1 cellular context compared by ENCODE assay signal in genomic region chr1:17494114-17494729, GRCh38.
TF ChIP-seq lines count a peak whose summit lies in the region.

No MANE protein-coding gene starts in this region.

TF ChIP-seq in HEK293, 187 proteins besides CTCF, POLR2A, EP300 and RAD21 (continued from another document and continues in another):
- TF ChIP-seq ZNF148 (tag by site-specific recombination; IDR thresholded peaks at IDR 0.05; ENCODE audit: borderline replicate concordance) (no peak), ZNF692 (tag by site-specific recombination; IDR thresholded peaks at IDR 0.05) (peak; percentile 99), MYNN (tag by site-specific recombination; IDR thresholded peaks at IDR 0.05; ENCODE audit: borderline replicate concordance) (no peak), ZNF626 (tag by site-specific recombination; IDR thresholded peaks at IDR 0.05) (no peak), KLF7 (tag by site-specific recombination; IDR thresholded peaks at IDR 0.05; ENCODE audit: borderline replicate concordance) (no peak), ZSCAN23 (tag by site-specific recombination; IDR thresholded peaks at IDR 0.05) (no peak), ZEB2 (tag by site-specific recombination; IDR thresholded peaks at IDR 0.05) (peak; percentile 38; the same call in 1 of the 2 replicates), ZNF561 (tag by site-specific recombination; IDR thresholded peaks at IDR 0.05; ENCODE audit: borderline replicate concordance) (0 out of 2 replicates have a peak, but pooled peaks have one; percentile 31), PRDM10 (tag by site-specific recombination; IDR thresholded peaks at IDR 0.05) (0 out of 2 replicates have a peak, but pooled peaks have one; percentile 18), GLIS2 (tag by site-specific recombination; IDR thresholded peaks at IDR 0.05) (peak; percentile 55), ZNF76 (tag by site-specific recombination; IDR thresholded peaks at IDR 0.05; ENCODE audit: borderline replicate concordance, low read depth) (no peak), ZNF23 (tag by site-specific recombination; IDR thresholded peaks at IDR 0.05; ENCODE audit: borderline replicate concordance) (no peak), ZNF792 (tag by site-specific recombination; IDR thresholded peaks at IDR 0.05) (no peak), TCF7L2 (IDR thresholded peaks at IDR 0.05; ENCODE audit: borderline replicate concordance, low read depth, low read length) (no peak), ZSCAN16 (tag by site-specific recombination; IDR thresholded peaks at IDR 0.05) (no peak), ZBTB10 (tag by site-specific recombination; IDR thresholded peaks at IDR 0.05) (no peak), ZNF26 (tag by site-specific recombination; IDR thresholded peaks at IDR 0.05) (no peak), ZNF416 (tag by site-specific recombination; IDR thresholded peaks at IDR 0.05) (no peak), ZNF10 (tag by site-specific recombination; IDR thresholded peaks at IDR 0.05) (no peak), ZNF404 (tag by site-specific recombination; IDR thresholded peaks at IDR 0.05) (no peak), ZNF600 (tag by site-specific recombination; IDR thresholded peaks at IDR 0.05) (no peak), ZNF239 (tag by site-specific recombination; IDR thresholded peaks at IDR 0.05) (no peak), ZNF48 (tag by site-specific recombination; IDR thresholded peaks at IDR 0.05) (no peak), ZNF132 (tag by site-specific recombination; IDR thresholded peaks at IDR 0.05; ENCODE audit: borderline replicate concordance) (no peak), SP7 (tag by site-specific recombination; IDR thresholded peaks at IDR 0.05) (peak; percentile 58; the same call in 1 of the 2 replicates), GLI4 (tag by site-specific recombination; IDR thresholded peaks at IDR 0.05) (no peak), ZNF843 (tag by site-specific recombination; IDR thresholded peaks at IDR 0.05) (no peak), ZNF501 (tag by site-specific recombination; IDR thresholded peaks at IDR 0.05) (no peak), ZNF513 (tag by site-specific recombination; IDR thresholded peaks at IDR 0.05) (no peak), ZNF146 (tag by site-specific recombination; IDR thresholded peaks at IDR 0.05) (no peak), IKZF3 (tag by site-specific recombination; IDR thresholded peaks at IDR 0.05) (no peak), ZNF768 (tag by site-specific recombination; IDR thresholded peaks at IDR 0.05) (no peak), ZBTB48 (tag by site-specific recombination; IDR thresholded peaks at IDR 0.05) (no peak), ZBTB6 (tag by site-specific recombination; IDR thresholded peaks at IDR 0.05) (peak; percentile 83; the same call in 1 of the 2 replicates), INSM2 (tag by site-specific recombination; IDR thresholded peaks at IDR 0.05) (no peak; the same call in 1 of the 2 replicates), ZBTB8A (tag by site-specific recombination; IDR thresholded peaks at IDR 0.05) (no peak), ZNF701 (tag by site-specific recombination; IDR thresholded peaks at IDR 0.05) (no peak), KLF10 (tag by site-specific recombination; IDR thresholded peaks at IDR 0.05) (no peak), ZSCAN18 (tag by site-specific recombination; IDR thresholded peaks at IDR 0.05) (no peak), ZNF530 (tag by site-specific recombination; IDR thresholded peaks at IDR 0.05; ENCODE audit: low read depth) (no peak), KLF9 (tag by site-specific recombination; IDR thresholded peaks at IDR 0.05; ENCODE audit: low read depth) (no peak), TRIM28 (IDR thresholded peaks at IDR 0.05; ENCODE audit: borderline replicate concordance, low read length) (peak; percentile 93; the same call in 1 of the 2 replicates), ZNF398 (tag by site-specific recombination; IDR thresholded peaks at IDR 0.05) (peak; percentile 43; the same call in 1 of the 2 replicates)
